Comparison of ENCODE assay signal across 8 cellular contexts in the genomic region with DNA sequence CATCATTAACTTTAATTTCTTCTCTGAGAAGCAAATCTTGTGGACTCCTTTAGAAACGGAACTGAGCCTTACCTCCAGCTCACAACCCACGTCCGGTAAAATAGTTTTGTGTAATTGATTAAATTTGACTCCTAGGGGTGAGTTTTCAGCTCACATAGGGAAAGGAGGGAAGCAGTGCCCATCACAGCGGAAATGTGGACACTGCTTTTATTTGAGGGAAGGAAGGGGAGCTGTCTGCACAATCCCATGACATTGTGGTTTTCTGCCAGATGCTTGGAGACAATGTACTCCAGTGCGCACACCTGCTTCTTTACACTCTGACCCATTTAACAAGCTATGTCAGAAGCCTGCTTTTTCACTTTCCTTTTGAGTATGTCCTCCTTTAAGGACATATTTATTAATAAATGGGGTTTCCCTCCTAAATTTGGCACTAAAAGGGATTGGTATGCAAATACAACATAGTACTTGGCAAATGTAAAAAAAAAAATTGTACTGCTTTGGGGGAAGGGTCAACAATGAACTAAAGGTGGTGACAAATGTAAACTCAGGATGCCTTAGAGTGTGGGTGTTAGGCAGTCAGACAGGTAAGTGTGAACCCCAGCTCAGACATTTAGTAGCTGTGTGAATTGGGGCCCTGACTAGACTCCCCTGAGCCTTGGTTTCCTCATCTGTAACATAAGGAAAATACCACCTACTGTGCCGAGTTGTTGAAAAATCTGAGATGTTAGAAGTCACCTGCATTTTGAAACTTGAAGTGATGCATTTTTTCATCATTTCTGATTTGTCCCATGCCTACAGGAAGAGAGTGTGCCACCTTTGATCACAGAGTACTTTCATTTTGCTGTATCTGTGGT.
DNase-seq lines count a peak whose midpoint lies in the region; ATAC-seq and TF ChIP-seq lines count a peak whose summit lies in the region.

No MANE protein-coding gene starts in this region.

- peak; percentile 72 for ATAC-seq in GM21390 (IDR thresholded peaks at IDR 0.05; ENCODE audit: unreplicated experiment)
- ATAC-seq in HG03571 (IDR thresholded peaks at IDR 0.05; ENCODE audit: unreplicated experiment), result peak; percentile 73
- ATAC-seq in left lobe of liver, result no peak

- peak overlapping the region; percentile 16 for H3K27ac ChIP-seq in colonic mucosa
- peak overlapping the region in 4 of 5 donors; percentile 46 to 74 (median 55) for H3K27ac ChIP-seq in stomach
- no peak overlapping the region for H3K27ac ChIP-seq in hepatocyte

- H3K9me3 ChIP-seq in colonic mucosa (no peaks in the 10 kb centered on the region), stomach (no peaks in the 10 kb centered on the region), hepatocyte (ENCODE audit: low read depth) (no peaks in the 10 kb centered on the region)

- H2AFZ ChIP-seq in hepatocyte, result no peak overlapping the region

- H3K9me2 ChIP-seq in hepatocyte (replicated peaks; ENCODE audit: insufficient read depth), result no peaks in the 10 kb centered on the region

- H3K4me3 ChIP-seq in colonic mucosa (no peak overlapping the region), stomach (no peak overlapping the region), hepatocyte (no peak overlapping the region)

- peak overlapping the region in 1 of 2 donors; percentile 19 for H3K9ac ChIP-seq in colonic mucosa (ENCODE audit: low read depth in 2 of 2, low read length in 2 of 2)

- H3K36me3 ChIP-seq in colonic mucosa (no peaks in the 10 kb centered on the region), stomach (no peaks in the 10 kb centered on the region), hepatocyte (replicated peaks; ENCODE audit: insufficient read depth, low read depth) (no peaks in the 10 kb centered on the region)

- TF ChIP-seq POLR2A in stomach (IDR thresholded peaks at IDR 0.05), result no peak

- no peaks in the 10 kb centered on the region for H3K79me2 ChIP-seq in hepatocyte

- intact Hi-C loops in colonic mucosa (cut with DNase I) (no loop called here), stomach (cut with DNase I; ENCODE audit: low total_unique reads) (no loop called here)

- TF ChIP-seq CTCF in GM13977 (IDR thresholded peaks at IDR 0.05; ENCODE audit: extremely low read depth, insufficient read depth, missing control alignments) (no peak), colonic mucosa (IDR thresholded peaks at IDR 0.05) (no peak), stomach (IDR thresholded peaks at IDR 0.05) (no peak), hepatocyte (IDR thresholded peaks at IDR 0.05; ENCODE audit: poor library complexity) (no peak)

- no peaks in the 10 kb centered on the region for H3K27me3 ChIP-seq in colonic mucosa
- no peaks in the 10 kb centered on the region for H3K27me3 ChIP-seq in stomach
- no peaks in the 10 kb centered on the region for H3K27me3 ChIP-seq in hepatocyte

- no peak for TF ChIP-seq EP300 in stomach (IDR thresholded peaks at IDR 0.05)

- no peak overlapping the region for H3K4me2 ChIP-seq in hepatocyte

- 63 to 80% (median 71%) methylated on average over 6 of the region's 6 CpGs for WGBS in stomach, 5 donors
- 78% methylated on average over 6 of the region's 6 CpGs for WGBS in hepatocyte (ENCODE audit: low lambda C conversion rate, missing lambda C conversion rate)

- peaks cover 6% of the 10 kb centered on the region for H3K4me1 ChIP-seq in colonic mucosa
- H3K4me1 ChIP-seq in stomach, result peaks cover 0 to 37% (median 9%) of the 10 kb centered on the region in 4 donors
- no peaks in the 10 kb centered on the region for H3K4me1 ChIP-seq in hepatocyte (ENCODE audit: insufficient read depth)

- DNase-seq in GM13977 (ENCODE audit: low spot score) (peak; percentile 60), colonic mucosa (no peak), stomach (no peak), left lobe of liver (ENCODE audit: low spot score) (no peak), hepatocyte (ENCODE audit: low spot score) (no peak), NCI-H526 treated with DMSO at 0.1 percent for 48 hours (lab: John Stamatoyannopoulos, UW) (no peak)

- H4K20me1 ChIP-seq in hepatocyte (ENCODE audit: insufficient read depth, poor library complexity, severe bottlenecking), result no peaks in the 10 kb centered on the region

- in situ Hi-C loops in GM13977 (cut with MboI; ENCODE audit: low pct_unique_long_range_greater_than_20kb, low sequenced_read_pairs, unreplicated experiment), result no loop called here
